ENCODE assay signal across 24 cellular contexts in the genomic region with DNA sequence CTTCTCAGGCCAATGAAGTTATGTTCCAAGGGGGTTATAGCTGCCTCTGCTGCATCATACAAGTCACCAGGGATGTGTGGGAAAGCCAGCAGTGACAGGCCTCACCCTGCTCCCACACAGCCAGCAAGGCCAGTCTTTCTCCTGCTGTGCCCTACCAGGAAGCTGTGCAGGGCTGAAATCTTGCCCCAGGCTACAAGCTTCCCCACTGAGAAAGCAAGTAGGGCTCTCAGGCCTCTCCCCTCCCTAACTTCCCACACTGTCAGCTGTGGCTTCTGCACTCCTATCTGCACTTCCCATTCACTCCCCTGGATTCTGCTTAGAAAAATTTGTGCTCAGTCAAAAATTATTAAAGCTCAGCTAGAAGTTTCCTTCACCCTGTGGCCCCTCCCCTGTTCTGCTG.
DNase-seq lines count a peak whose midpoint lies in the region; ATAC-seq, FAIRE-seq and TF ChIP-seq lines count a peak whose summit lies in the region.
"Had no signal": no experiment of that assay in that cellular context is flagged by ENCODE, and none has a peak within 500 bp of the region (broad histone marks: within the 10 kb centered on the region; RNA-seq: fewer than 3 reads in every experiment).

No MANE protein-coding gene starts in this region.

- H3K4me3 ChIP-seq in HCT116 (replicated peaks in 1 of 2; ENCODE audit: low read depth in 1 of 2, low read length in 2 of 2) (no peak overlapping the region), keratinocyte (ENCODE audit: control insufficient read depth in 2 of 3, extremely low read depth in 1 of 3, insufficient read depth in 2 of 3, low read depth in 1 of 3, low read length in 3 of 3) (no peak overlapping the region), WERI-Rb-1 (ENCODE audit: low read depth, low read length) (no peak overlapping the region), heart left ventricle (no peak overlapping the region)
- H3K4me3 ChIP-seq: BLaER1, coronary artery, GM23248, sigmoid colon, upper lobe of left lung had no signal

- TF ChIP-seq POLR2A in HCT116 (IDR thresholded peaks at IDR 0.05; ENCODE audit: borderline replicate concordance, extremely low read depth, insufficient read depth, insufficient read length) (no peak), heart left ventricle (IDR thresholded peaks at IDR 0.05) (no peak)

- H4K20me1 ChIP-seq in HCT116 (ENCODE audit: insufficient read depth) (no peaks in the 10 kb centered on the region), keratinocyte (ENCODE audit: control insufficient read depth, extremely low read depth, insufficient read depth, low read length) (no peaks in the 10 kb centered on the region)
- H4K20me1 ChIP-seq: BLaER1 had no signal

- H3K27ac Mint-ChIP-seq in chondrocyte (ENCODE audit: unreplicated experiment) = no peak overlapping the region
- H3K27ac Mint-ChIP-seq: activated T-cell treated with anti-CD3 and anti-CD28 coated beads, Interleukin-2, amount 50 U/mL, for 24 hours; naive thymus-derived CD8-positive, alpha-beta T cell had no signal

- peaks cover 38% of the 10 kb centered on the region for H3K9me3 Mint-ChIP-seq in chondrocyte (ENCODE audit: low read depth)

- intact Hi-C loops in HCT116 (cut with micrococcal nuclease) (no loop called here), heart left ventricle (cut with DNase I) (no loop called here)

- no peaks in the 10 kb centered on the region for H3K9me2 ChIP-seq in HCT116 (ENCODE audit: insufficient read depth)

- H3K79me2 ChIP-seq in HCT116 (ENCODE audit: insufficient read depth, low read length) (no peaks in the 10 kb centered on the region), keratinocyte (ENCODE audit: control insufficient read depth, insufficient read depth, low read length) (no peaks in the 10 kb centered on the region)

- no peak for FAIRE-seq in keratinocyte (lab: Jason Lieb, UNC)

- H3K27me3 Mint-ChIP-seq in chondrocyte (ENCODE audit: low read depth) = no peaks in the 10 kb centered on the region
- H3K27me3 Mint-ChIP-seq: activated T-cell treated with anti-CD3 and anti-CD28 coated beads, Interleukin-2, amount 50 U/mL, for 24 hours; naive thymus-derived CD8-positive, alpha-beta T cell had no signal

- dilution Hi-C loops in keratinocyte (cut with MboI; ENCODE audit: extremely low pct_ligation_motif_present, low sequenced_read_pairs) = no loop called here

- no TSS peak for BruUV-seq in HCT116 (replicated peaks; lab: Mats Ljungman, UMichigan)

- POLR2A ChIA-PET in HCT116 (lab: Charles Lee) = no interaction called here

- DNase-seq in HCT116 (ENCODE audit: low read depth, low spot score) (no peak), RPMI7951 (ENCODE audit: low read depth) (peak; percentile 73), keratinocyte (ENCODE audit: low read depth, low spot score) (no peak), WERI-Rb-1 (no peak), heart left ventricle (no peak), chondrocyte (ENCODE audit: low spot score) (no peak)
- DNase-seq: activated CD4-positive, CD25-positive, alpha-beta regulatory T cell treated with anti-CD3 and anti-CD28 coated beads, Interleukin-2, amount 50 U/mL, for 72 hours; activated CD8-positive, alpha-beta memory T cell treated with anti-CD3 and anti-CD28 coated beads for 24 hours; activated naive CD4-positive, alpha-beta T cell treated with Interleukin-2 at 50 U/mL for 16 hours; activated T-cell treated with anti-CD3 and anti-CD28 coated beads, Interleukin-2, amount 50 U/mL, for 24 hours; glutamatergic neuron; GM23248; IMR-90; naive thymus-derived CD8-positive, alpha-beta T cell; NCI-H1930; NCI-H524; sigmoid colon; stimulated activated CD4-positive, alpha-beta T cell treated with anti-CD3 and anti-CD28 coated beads, Interleukin-15, amount 100 ng/mL, for 24 hours; stimulated activated CD8-positive, alpha-beta memory T cell treated with anti-CD3 and anti-CD28 coated beads, Interleukin-4, amount 100 ng/mL, for 48 hours; upper lobe of left lung had no signal

- ATAC-seq in HCT116 = peak; percentile 32; the same call in 1 of the 2 replicates
- ATAC-seq in heart left ventricle = no peak
- ATAC-seq in GM19467 (IDR thresholded peaks at IDR 0.05; ENCODE audit: unreplicated experiment) = no peak
- ATAC-seq: naive thymus-derived CD8-positive, alpha-beta T cell had no signal

- H3K36me3 ChIP-seq in HCT116 (ENCODE audit: control insufficient read depth in 1 of 2, insufficient read depth in 2 of 2, low read length in 2 of 2) (no peaks in the 10 kb centered on the region), keratinocyte (ENCODE audit: control insufficient read depth in 2 of 2, extremely low read depth in 1 of 2, insufficient read depth in 2 of 2, low read length in 2 of 2) (no peaks in the 10 kb centered on the region), WERI-Rb-1 (no peaks in the 10 kb centered on the region), heart left ventricle (no peaks in the 10 kb centered on the region)
- H3K36me3 ChIP-seq: BLaER1, sigmoid colon, upper lobe of left lung had no signal

- H3K27ac ChIP-seq in C4-2B (0 out of 2 replicates have a peak overlapping the region, but pooled peaks have one; percentile 7), HCT116 (ENCODE audit: low read depth, low read length) (no peak overlapping the region), keratinocyte (ENCODE audit: control insufficient read depth, insufficient read depth, low read length) (no peak overlapping the region), WERI-Rb-1 (no peak overlapping the region), heart left ventricle (no peak overlapping the region)
- H3K27ac ChIP-seq: BLaER1, coronary artery, GM23248, sigmoid colon, upper lobe of left lung had no signal

- H3K4me1 Mint-ChIP-seq in chondrocyte (ENCODE audit: low read depth) = peaks cover 16% of the 10 kb centered on the region
- H3K4me1 Mint-ChIP-seq: naive thymus-derived CD8-positive, alpha-beta T cell had no signal

- no peaks in the 10 kb centered on the region for H3K9me3 ChIP-seq in HCT116 (ENCODE audit: control insufficient read depth in 1 of 2, insufficient read depth in 1 of 2, low read depth in 1 of 2, low read length in 2 of 2)
- H3K9me3 ChIP-seq in keratinocyte (ENCODE audit: control insufficient read depth, low read depth, low read length) = no peaks in the 10 kb centered on the region
- H3K9me3 ChIP-seq in WERI-Rb-1 (ENCODE audit: severe bottlenecking) = peaks cover 5% of the 10 kb centered on the region
- H3K9me3 ChIP-seq in heart left ventricle = peaks cover 0 to 29% (median 8%) of the 10 kb centered on the region in 12 donors

- CTCF ChIA-PET in HCT116 (lab: Charles Lee) = no interaction called here

- H2AFZ ChIP-seq in HCT116 (ENCODE audit: low read depth, low read length, poor library complexity, severe bottlenecking) (no peak overlapping the region), keratinocyte (ENCODE audit: control insufficient read depth, low read length) (peak overlapping the region; percentile 6)
- H2AFZ ChIP-seq: GM23248 had no signal

- H3K36me3 Mint-ChIP-seq in chondrocyte (ENCODE audit: low read depth) = peaks cover 11% of the 10 kb centered on the region

- TF ChIP-seq CTCF in C4-2B (conservative IDR thresholded peaks at IDR 0.05) (no peak), HCT116 (IDR thresholded peaks at IDR 0.05 in 2 of 3, conservative IDR thresholded peaks at IDR 0.05 in 1 of 3; ENCODE audit: borderline replicate concordance in 1 of 3, insufficient read depth in 1 of 3, low read depth in 2 of 3, low read length in 2 of 3) (no peak), keratinocyte (optimal IDR thresholded peaks at IDR 0.05 in 1 of 3, IDR thresholded peaks at IDR 0.05 in 1 of 3, conservative IDR thresholded peaks at IDR 0.05 in 1 of 3; ENCODE audit: extremely low read depth in 1 of 3, insufficient read depth in 2 of 3, low read length in 3 of 3) (no peak), WERI-Rb-1 (IDR thresholded peaks at IDR 0.05; ENCODE audit: low read depth, low read length) (no peak), heart left ventricle (IDR thresholded peaks at IDR 0.05) (no peak), chondrocyte (IDR thresholded peaks at IDR 0.05) (no peak)

- no peak overlapping the region for H3K4me3 Mint-ChIP-seq in chondrocyte (ENCODE audit: unreplicated experiment)
- H3K4me3 Mint-ChIP-seq: activated T-cell treated with anti-CD3 and anti-CD28 coated beads, Interleukin-2, amount 50 U/mL, for 24 hours had no signal

- H3K4me1 ChIP-seq in HCT116 (ENCODE audit: control insufficient read depth in 1 of 2, insufficient read depth in 2 of 2, low read length in 2 of 2) = peaks cover 0 to 6% of the 10 kb centered on the region in 2 experiments; a peak in 2 of 4 replicates
- peaks cover 4% of the 10 kb centered on the region for H3K4me1 ChIP-seq in keratinocyte (ENCODE audit: control insufficient read depth, extremely low read depth, insufficient read depth, low read length)
- H3K4me1 ChIP-seq in heart left ventricle = no peaks in the 10 kb centered on the region
- H3K4me1 ChIP-seq: BLaER1, sigmoid colon, upper lobe of left lung had no signal

- no peak for TF ChIP-seq RAD21 in HCT116 (IDR thresholded peaks at IDR 0.05; ENCODE audit: low read depth)

- no peaks in the 10 kb centered on the region for H3K9me1 ChIP-seq in keratinocyte (ENCODE audit: control insufficient read depth, extremely low read depth, insufficient read depth, low read length)

- RAD21 ChIA-PET in HCT116 (lab: Charles Lee; ENCODE audit: low non-redundant PET in 1 of 2, low total read pairs in 2 of 2, uncharacterized antibody in 2 of 2, unreplicated experiment in 2 of 2) = no interaction called here

- no peaks in the 10 kb centered on the region for H3K27me3 ChIP-seq in HCT116 (ENCODE audit: insufficient read depth, low read length)
- no peaks in the 10 kb centered on the region for H3K27me3 ChIP-seq in keratinocyte (ENCODE audit: control insufficient read depth, extremely low read depth, insufficient read depth, low read length)
- H3K27me3 ChIP-seq in WERI-Rb-1 (ENCODE audit: insufficient read depth, low read depth, severe bottlenecking) = no peaks in the 10 kb centered on the region
- no peaks in the 10 kb centered on the region for H3K27me3 ChIP-seq in heart left ventricle
- H3K27me3 ChIP-seq: BLaER1, sigmoid colon, upper lobe of left lung had no signal

- H3K9ac ChIP-seq in HCT116 (ENCODE audit: low read length) (no peak overlapping the region), keratinocyte (ENCODE audit: control insufficient read depth, extremely low read depth, insufficient read depth, low read length) (no peak overlapping the region)
- H3K9ac ChIP-seq: BLaER1, GM23248 had no signal

- H3K4me2 ChIP-seq in HCT116 (ENCODE audit: low read length) (no peak overlapping the region), keratinocyte (ENCODE audit: control insufficient read depth, extremely low read depth, insufficient read depth, low read depth, low read length) (no peak overlapping the region)
- H3K4me2 ChIP-seq: BLaER1 had no signal

TF ChIP-seq in HCT116, 20 proteins besides CTCF, POLR2A, EP300 and RAD21 (continues in another document):
- TF ChIP-seq SIN3A (IDR thresholded peaks at IDR 0.05; ENCODE audit: low read depth) (no peak), EGR1 (IDR thresholded peaks at IDR 0.05; ENCODE audit: low read depth) (no peak), CBX3 (IDR thresholded peaks at IDR 0.05; ENCODE audit: low read depth) (no peak), CEBPB (IDR thresholded peaks at IDR 0.05; ENCODE audit: low read depth) (no peak), EZH2phosphoT487 (IDR thresholded peaks at IDR 0.05; ENCODE audit: borderline replicate concordance) (no peak), POLR2AphosphoS5 (IDR thresholded peaks at IDR 0.05; ENCODE audit: low read depth, low read length) (no peak)
